Comparison of ENCODE assay signal across 8 cellular contexts in the genomic region with DNA sequence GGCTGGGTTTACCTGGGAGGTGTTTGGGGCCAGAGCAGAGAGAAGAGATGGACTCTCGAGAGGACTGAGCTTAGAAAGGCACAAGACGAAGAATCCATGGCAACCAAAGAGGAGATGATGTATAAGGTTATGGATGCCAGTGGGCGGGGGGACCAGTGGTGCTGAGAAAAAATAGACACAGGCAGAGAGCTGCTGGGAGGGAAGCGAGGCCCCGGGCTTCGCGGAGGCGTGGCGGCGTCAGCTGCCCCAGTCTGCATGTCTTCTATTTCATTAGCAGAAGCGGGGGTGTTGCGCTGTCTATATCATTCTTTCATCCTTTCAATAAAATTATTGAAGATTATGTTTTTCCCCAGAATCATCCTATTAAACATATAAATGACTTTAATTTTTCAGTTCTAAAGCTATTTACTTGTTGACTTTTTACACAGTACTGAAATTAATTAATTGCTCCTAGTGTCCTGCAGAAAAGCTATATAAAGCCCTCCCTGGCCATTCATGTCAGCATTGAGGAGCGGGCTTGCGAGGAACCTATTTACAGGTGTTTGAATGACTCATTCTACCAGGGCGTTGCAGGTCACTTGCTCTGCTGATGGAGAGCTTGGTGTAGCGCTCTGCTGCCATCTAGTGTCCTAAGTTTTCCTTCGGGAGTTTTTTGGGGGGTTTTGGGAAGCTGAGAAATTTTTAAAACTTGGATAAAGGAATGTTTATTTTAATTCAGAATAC. TPM values are rescaled to one million over a fixed set of nuclear protein-coding genes. Genes with fewer than 3 reads are reported as not detected.
DNase-seq lines count a peak whose midpoint lies in the region; ATAC-seq and TF ChIP-seq lines count a peak whose summit lies in the region.

No MANE protein-coding gene starts in this region.

- H3K4me1 ChIP-seq in parathyroid adenoma (peaks cover 14% of the 10 kb centered on the region), uterus (no peaks in the 10 kb centered on the region)

- peak; percentile 18 for DNase-seq in AG09319 (ENCODE audit: extremely low read depth, low read depth)
- DNase-seq in HuH-7 (ENCODE audit: low spot score), result peak; percentile 92
- peak; percentile 71 for DNase-seq in RKO (ENCODE audit: low spot score)
- peak; percentile 85 for DNase-seq in activated effector memory CD4-positive, alpha-beta T cell treated with anti-CD3 and anti-CD28 coated beads, Interleukin-2, amount 50 U/mL, for 16 hours
- DNase-seq in foreskin melanocyte, result peak; percentile 35
- DNase-seq in uterus, result peak; percentile 39 to 66

- no peak overlapping the region for H3K4me2 ChIP-seq in parathyroid adenoma (ENCODE audit: low read length)

- ATAC-seq in GM18517 (IDR thresholded peaks at IDR 0.05; ENCODE audit: unreplicated experiment), result peak; percentile 64

- no peak overlapping the region for H3K27ac ChIP-seq in parathyroid adenoma
- no peak overlapping the region for H3K27ac ChIP-seq in uterus

- intact Hi-C loops in uterus (cut with DNase I; ENCODE audit: low total_unique reads), result loop anchor here (5.0 kb wide), 1 partner anchor 61 kb away; the partner anchor contains the start of gene LMTK2

- no peak overlapping the region for H3K9ac ChIP-seq in parathyroid adenoma

- TF ChIP-seq CTCF in AG09319 (IDR thresholded peaks at IDR 0.05; ENCODE audit: low read depth, low read length), result peak; percentile 84
- peak; percentile 90 for TF ChIP-seq CTCF in parathyroid adenoma (IDR thresholded peaks at IDR 0.05)
- TF ChIP-seq CTCF in uterus (IDR thresholded peaks at IDR 0.05), result peak; percentile 73 to 84 (median 80)

- no peak overlapping the region for H2AFZ ChIP-seq in parathyroid adenoma

- H3K79me2 ChIP-seq in parathyroid adenoma, result peaks cover 9% of the 10 kb centered on the region

- H3K9me3 ChIP-seq in parathyroid adenoma (ENCODE audit: control insufficient read depth, low read length), result no peaks in the 10 kb centered on the region
- H3K9me3 ChIP-seq in uterus, result no peaks in the 10 kb centered on the region

- H3K27me3 ChIP-seq in parathyroid adenoma (ENCODE audit: control insufficient read depth, insufficient read depth, low read length) (no peaks in the 10 kb centered on the region), uterus (no peaks in the 10 kb centered on the region)

- H3K36me3 ChIP-seq in parathyroid adenoma (ENCODE audit: control insufficient read depth, insufficient read depth, low read length), result no peaks in the 10 kb centered on the region
- H3K36me3 ChIP-seq in uterus, result no peaks in the 10 kb centered on the region

- H3K4me3 ChIP-seq in parathyroid adenoma (ENCODE audit: low read depth, low read length), result no peak overlapping the region
- H3K4me3 ChIP-seq in uterus, result no peak overlapping the region

- no peak for TF ChIP-seq POLR2A in uterus (IDR thresholded peaks at IDR 0.05)

RNA-seq across cellular contexts. Expression of gene BHLHA15, which starts 42.9 kb away (rescaled TPM):
- total RNA-seq in uterus, result 1 to 10 TPM in 1 of 4 donors, under 1 TPM in 1, not detected in 2; 0.41 to 1.6 TPM

Comparison
In these comparisons a context has a peak if more than half of its experiments do, and no peak if none do; other contexts are left out.
1. DNase-seq: peak in every context shown above with its lines; median percentile 92 in HuH-7; 85 in activated effector memory CD4-positive, alpha-beta T cell treated with anti-CD3 and anti-CD28 coated beads, Interleukin-2, amount 50 U/mL, for 16 hours; 71 in RKO; 52 in uterus; 35 in foreskin melanocyte; 18 in AG09319.